8 cellular contexts compared by ENCODE assay signal in the genomic region with DNA sequence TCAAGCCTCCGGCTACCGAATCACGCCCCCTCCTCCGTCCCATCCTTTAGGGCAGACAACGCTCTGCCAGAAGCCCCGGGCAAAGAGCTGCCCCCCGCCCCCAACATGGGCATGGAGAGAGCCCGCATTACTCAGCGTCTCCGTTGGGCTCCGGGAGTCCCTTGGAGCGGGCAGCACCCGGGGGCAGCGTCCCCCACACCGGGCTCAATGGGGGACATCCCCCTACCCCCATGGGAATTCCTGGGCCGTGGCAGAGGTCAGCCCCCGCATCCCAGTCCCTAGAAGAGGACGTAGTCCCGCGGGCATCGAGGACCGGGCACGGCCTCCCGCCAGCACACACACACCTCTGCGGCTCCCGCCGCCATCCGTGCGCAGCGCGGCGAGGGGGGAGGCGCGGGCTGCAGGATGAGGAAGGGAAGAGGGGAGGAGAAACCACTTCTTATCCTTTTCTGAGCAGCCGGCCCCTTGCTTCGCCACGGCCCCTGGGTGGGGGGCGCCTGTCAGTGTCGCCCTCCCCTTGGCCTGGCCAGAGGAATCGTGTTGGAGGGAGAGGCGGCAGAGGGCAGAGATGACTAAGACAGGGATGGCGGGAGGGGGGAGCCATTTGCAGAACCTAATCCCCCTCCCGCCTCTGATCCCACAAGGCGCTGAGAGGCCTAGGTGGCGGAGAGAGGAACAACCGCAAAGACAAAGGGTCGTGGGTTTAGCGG. TPM values are rescaled to one million over a fixed set of nuclear protein-coding genes. Genes with fewer than 3 reads are reported as not detected.
DNase-seq lines count a peak whose midpoint lies in the region; ATAC-seq, FAIRE-seq and TF ChIP-seq lines count a peak whose summit lies in the region.

No MANE protein-coding gene starts in this region.

- TF ChIP-seq EP300 in ovary (IDR thresholded peaks at IDR 0.05) = no peak

- 2% methylated on average over 22 to 48 of the region's 48 CpGs for WGBS in ovary, 3 donors

- TF ChIP-seq CTCF in WI38 (IDR thresholded peaks at IDR 0.05; ENCODE audit: low read depth, low read length) (no peak), ovary (IDR thresholded peaks at IDR 0.05) (no peak)

- H3K4me1 Mint-ChIP-seq in T-helper 1 cell treated with Interleukin-12 subunit alpha and Interleukin-12 subunit beta and Interleukin-4 antibody, amounts not matched to agents 30 μg/mL and 1 μg/mL, for 36 hours (ENCODE audit: low read depth) = peaks cover 10% of the 10 kb centered on the region

- no peaks in the 10 kb centered on the region for H3K9me3 ChIP-seq in ovary

- intact Hi-C loops in ovary (cut with DNase I) = no loop called here

- no peaks in the 10 kb centered on the region for H3K36me3 ChIP-seq in ovary

- DNase-seq in T-helper 1 cell (no peak), NCI-H1092 (lab: John Stamatoyannopoulos, UW) (peak; percentile 39), frontal cortex (ENCODE audit: low spot score in 2 of 2) (peak; percentile 54 to 60), ovary (peak in 3 of 5 donors; percentile 23 to 54 (median 51))

- no peaks in the 10 kb centered on the region for H3K27me3 ChIP-seq in ovary

- no peak overlapping the region for H3K27ac Mint-ChIP-seq in T-helper 1 cell treated with Interleukin-12 subunit alpha and Interleukin-12 subunit beta and Interleukin-4 antibody, amounts not matched to agents 30 μg/mL and 1 μg/mL, for 36 hours

- peaks cover 37% of the 10 kb centered on the region for H3K27me3 Mint-ChIP-seq in T-helper 1 cell treated with Interleukin-12 subunit alpha and Interleukin-12 subunit beta and Interleukin-4 antibody, amounts not matched to agents 30 μg/mL and 1 μg/mL, for 36 hours (ENCODE audit: low read depth)

- H3K27ac ChIP-seq in ovary = no peak overlapping the region

- peaks cover 4% of the 10 kb centered on the region for H3K4me1 ChIP-seq in ovary (ENCODE audit: insufficient read depth)

- FAIRE-seq in frontal cortex (lab: Jason Lieb, UNC) = no peak

- no peak for ATAC-seq in HG02970 (IDR thresholded peaks at IDR 0.05; ENCODE audit: low FRiP score, unreplicated experiment)
- ATAC-seq in GM18858 (IDR thresholded peaks at IDR 0.05; ENCODE audit: unreplicated experiment) = no peak

- peak overlapping the region; percentile 28 for H3K4me3 Mint-ChIP-seq in T-helper 1 cell treated with Interleukin-12 subunit alpha and Interleukin-12 subunit beta and Interleukin-4 antibody, amounts not matched to agents 30 μg/mL and 1 μg/mL, for 36 hours

- no peak for TF ChIP-seq POLR2A in ovary (IDR thresholded peaks at IDR 0.05)

- peak overlapping the region; percentile 68 for H3K4me3 ChIP-seq in WI38 (ENCODE audit: low read depth, low read length)
- H3K4me3 ChIP-seq in ovary = peak overlapping the region; percentile 47

- no peaks in the 10 kb centered on the region for H3K9me3 Mint-ChIP-seq in T-helper 1 cell treated with Interleukin-12 subunit alpha and Interleukin-12 subunit beta and Interleukin-4 antibody, amounts not matched to agents 30 μg/mL and 1 μg/mL, for 36 hours

- no peaks in the 10 kb centered on the region for H3K36me3 Mint-ChIP-seq in T-helper 1 cell treated with Interleukin-12 subunit alpha and Interleukin-12 subunit beta and Interleukin-4 antibody, amounts not matched to agents 30 μg/mL and 1 μg/mL, for 36 hours (ENCODE audit: low read depth)

RNA-seq across cellular contexts. Expression of gene DNM1, which starts 0.8 kb away (rescaled TPM):
- total RNA-seq in frontal cortex = 73.8 TPM
- total RNA-seq in ovary = 10 to 100 TPM in 1 of 7 donors, 1 to 10 TPM in 6; 1.2 to 10.4 (median 4.6) TPM
- 1 to 10 TPM; 2.0 to 7.6 TPM for polyA plus RNA-seq in ovary

RNA-seq across cellular contexts. Expression of gene CIZ1, which starts 12.6 kb away (rescaled TPM):
- total RNA-seq in frontal cortex (15.9 TPM), ovary (100 to 1,000 TPM in 5 of 7 donors, 10 to 100 TPM in 2; 53.1 to 185 (median 153) TPM)
- 10 to 100 TPM; 86.6 to 87.8 TPM for polyA plus RNA-seq in ovary

RNA-seq across cellular contexts. Expression of gene BBLN, which starts 43.9 kb away (rescaled TPM):
- total RNA-seq in frontal cortex (55.4 TPM), ovary (100 to 1,000 TPM in 1 of 7 donors, 10 to 100 TPM in 6; 17.9 to 210 (median 31.7) TPM)
- polyA plus RNA-seq in ovary = 10 to 100 TPM in 1 of 2 donors, 1 to 10 TPM in 1; 2.4 to 59.3 TPM

RNA-seq across cellular contexts. Expression of gene LCN2, which starts 54.7 kb away (rescaled TPM):
- total RNA-seq in frontal cortex (not detected), ovary (10 to 100 TPM in 2 of 7 donors, 1 to 10 TPM in 3, under 1 TPM in 1, not detected in 1; 0.33 to 19.5 (median 4.3) TPM)
- polyA plus RNA-seq in ovary = under 1 TPM in 1 of 2 donors, not detected in 1; 0.46 TPM

Comparison
In these comparisons a context has a peak if more than half of its experiments do, and no peak if none do; other contexts are left out.
1. DNase-seq: peak in NCI-H1092 (single experiment), frontal cortex (2 of 2) and ovary (3 of 5); none in T-helper 1 cell (0 of 5).